ENCODE assay signal across 1 cellular context in the genomic region with DNA sequence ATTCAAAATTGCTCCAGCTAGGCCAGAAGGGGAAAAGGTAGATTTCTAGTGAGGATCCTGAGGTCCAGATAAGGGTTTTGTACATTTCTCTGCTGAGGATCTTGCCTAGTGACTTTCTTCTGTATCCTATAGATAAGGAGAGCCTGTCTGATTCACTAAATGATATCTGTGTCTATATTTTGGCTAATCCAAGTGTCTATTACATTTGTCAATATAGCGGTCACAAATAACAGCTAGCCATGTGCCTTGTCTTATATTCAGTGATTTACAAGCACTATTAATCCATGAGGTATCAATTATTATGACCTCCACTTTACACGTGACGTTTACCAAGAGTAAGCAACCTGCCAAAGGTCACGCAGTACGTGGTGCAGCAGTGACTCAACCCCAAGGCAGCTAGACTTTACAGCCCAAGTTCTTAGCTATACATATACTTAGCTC.
A peak's percentile ranks its signal among the peaks of the same experiment; 100 is the strongest.
TF ChIP-seq lines count a peak whose summit lies in the region.

No MANE protein-coding gene starts in this region.

TF ChIP-seq in HepG2, 621 proteins besides CTCF, POLR2A, EP300 and RAD21 (continued from another document):
- TF ChIP-seq, protein P1, sequence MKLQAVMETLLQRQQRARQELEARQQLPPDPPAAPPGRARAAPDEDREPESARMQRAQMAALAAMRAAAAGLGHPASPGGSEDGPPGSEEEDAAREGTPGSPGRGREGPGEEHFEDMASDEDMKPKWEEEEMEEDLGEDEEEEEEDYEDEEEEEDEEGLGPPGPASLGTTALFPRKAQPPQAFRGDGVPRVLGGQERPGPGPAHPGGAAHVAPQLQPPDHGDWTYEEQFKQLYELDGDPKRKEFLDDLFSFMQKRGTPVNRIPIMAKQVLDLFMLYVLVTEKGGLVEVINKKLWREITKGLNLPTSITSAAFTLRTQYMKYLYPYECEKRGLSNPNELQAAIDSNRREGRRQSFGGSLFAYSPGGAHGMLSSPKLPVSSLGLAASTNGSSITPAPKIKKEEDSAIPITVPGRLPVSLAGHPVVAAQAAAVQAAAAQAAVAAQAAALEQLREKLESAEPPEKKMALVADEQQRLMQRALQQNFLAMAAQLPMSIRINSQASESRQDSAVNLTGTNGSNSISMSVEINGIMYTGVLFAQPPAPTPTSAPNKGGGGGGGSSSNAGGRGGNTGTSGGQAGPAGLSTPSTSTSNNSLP (IDR thresholded peaks at IDR 0.05; ENCODE audit: low read depth, low read length), result peak; percentile 59
- TF ChIP-seq FOXA3 (CRISPR knock-in tag; IDR thresholded peaks at IDR 0.05), result peak; percentile 21; the same call in 1 of the 2 replicates
- TF ChIP-seq, protein P2, sequence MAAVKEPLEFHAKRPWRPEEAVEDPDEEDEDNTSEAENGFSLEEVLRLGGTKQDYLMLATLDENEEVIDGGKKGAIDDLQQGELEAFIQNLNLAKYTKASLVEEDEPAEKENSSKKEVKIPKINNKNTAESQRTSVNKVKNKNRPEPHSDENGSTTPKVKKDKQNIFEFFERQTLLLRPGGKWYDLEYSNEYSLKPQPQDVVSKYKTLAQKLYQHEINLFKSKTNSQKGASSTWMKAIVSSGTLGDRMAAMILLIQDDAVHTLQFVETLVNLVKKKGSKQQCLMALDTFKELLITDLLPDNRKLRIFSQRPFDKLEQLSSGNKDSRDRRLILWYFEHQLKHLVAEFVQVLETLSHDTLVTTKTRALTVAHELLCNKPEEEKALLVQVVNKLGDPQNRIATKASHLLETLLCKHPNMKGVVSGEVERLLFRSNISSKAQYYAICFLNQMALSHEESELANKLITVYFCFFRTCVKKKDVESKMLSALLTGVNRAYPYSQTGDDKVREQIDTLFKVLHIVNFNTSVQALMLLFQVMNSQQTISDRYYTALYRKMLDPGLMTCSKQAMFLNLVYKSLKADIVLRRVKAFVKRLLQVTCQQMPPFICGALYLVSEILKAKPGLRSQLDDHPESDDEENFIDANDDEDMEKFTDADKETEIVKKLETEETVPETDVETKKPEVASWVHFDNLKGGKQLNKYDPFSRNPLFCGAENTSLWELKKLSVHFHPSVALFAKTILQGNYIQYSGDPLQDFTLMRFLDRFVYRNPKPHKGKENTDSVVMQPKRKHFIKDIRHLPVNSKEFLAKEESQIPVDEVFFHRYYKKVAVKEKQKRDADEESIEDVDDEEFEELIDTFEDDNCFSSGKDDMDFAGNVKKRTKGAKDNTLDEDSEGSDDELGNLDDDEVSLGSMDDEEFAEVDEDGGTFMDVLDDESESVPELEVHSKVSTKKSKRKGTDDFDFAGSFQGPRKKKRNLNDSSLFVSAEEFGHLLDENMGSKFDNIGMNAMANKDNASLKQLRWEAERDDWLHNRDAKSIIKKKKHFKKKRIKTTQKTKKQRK (IDR thresholded peaks at IDR 0.05; ENCODE audit: low read length), result no peak
